Comparison of ENCODE assay signal across 20 cellular contexts in genomic region chr6:76174722-76175121, GRCh38.
"Had no signal": no experiment of that assay in that cellular context is flagged by ENCODE, and none has a peak within 500 bp of the region (broad histone marks: within the 10 kb centered on the region; RNA-seq: fewer than 3 reads in every experiment).

No MANE protein-coding gene starts in this region.

- H3K9me3 Mint-ChIP-seq: endodermal cell; stimulated activated naive CD8-positive, alpha-beta T cell treated with anti-CD3 and anti-CD28 coated beads, Interleukin-15, Interleukin-2, amounts not matched to agents 100 ng/mL and 50 ng/mL, for 24 hours had no signal

- H3K4me3 Mint-ChIP-seq: activated CD4-positive, alpha-beta memory T cell treated with anti-CD3 and anti-CD28 coated beads for 36 hours; activated naive CD8-positive, alpha-beta T cell treated with anti-CD3 and anti-CD28 coated beads for 36 hours; endodermal cell; memory B cell; nephron; stimulated activated naive CD8-positive, alpha-beta T cell treated with anti-CD3 and anti-CD28 coated beads, Interleukin-15, Interleukin-2, amounts not matched to agents 100 ng/mL and 50 ng/mL, for 24 hours had no signal

- H3K27me3 Mint-ChIP-seq: activated CD4-positive, alpha-beta memory T cell treated with anti-CD3 and anti-CD28 coated beads for 36 hours; activated naive CD8-positive, alpha-beta T cell treated with anti-CD3 and anti-CD28 coated beads for 36 hours; memory B cell; stimulated activated naive CD8-positive, alpha-beta T cell treated with anti-CD3 and anti-CD28 coated beads, Interleukin-15, Interleukin-2, amounts not matched to agents 100 ng/mL and 50 ng/mL, for 24 hours had no signal

- H3K36me3 Mint-ChIP-seq: activated CD4-positive, alpha-beta memory T cell treated with anti-CD3 and anti-CD28 coated beads for 36 hours; activated naive CD8-positive, alpha-beta T cell treated with anti-CD3 and anti-CD28 coated beads for 36 hours; memory B cell had no signal

- H3K4me1 Mint-ChIP-seq: activated naive CD8-positive, alpha-beta T cell treated with anti-CD3 and anti-CD28 coated beads for 36 hours; endodermal cell; memory B cell; nephron had no signal

- H3K27ac Mint-ChIP-seq: activated CD4-positive, alpha-beta memory T cell treated with anti-CD3 and anti-CD28 coated beads for 36 hours; activated naive CD8-positive, alpha-beta T cell treated with anti-CD3 and anti-CD28 coated beads for 36 hours; endodermal cell; memory B cell; nephron; stimulated activated naive CD8-positive, alpha-beta T cell treated with anti-CD3 and anti-CD28 coated beads, Interleukin-15, Interleukin-2, amounts not matched to agents 100 ng/mL and 50 ng/mL, for 24 hours had no signal

- DNase-seq: activated CD4-positive, alpha-beta memory T cell treated with anti-CD3 and anti-CD28 coated beads for 36 hours; activated CD4-positive, alpha-beta T cell treated with anti-CD3 and anti-CD28 coated beads for 4 hours; activated CD4-positive, CD25-positive, alpha-beta regulatory T cell; activated naive CD4-positive, alpha-beta T cell treated with Interleukin-2 at 50 U/mL for 16 hours; activated naive CD8-positive, alpha-beta T cell treated with anti-CD3 and anti-CD28 coated beads for 36 hours; activated T-cell treated with anti-CD3 and anti-CD28 coated beads, Interleukin-2, amount 50 U/mL, for 48 hours; amygdala; cerebellar nuclear complex; cortex of kidney; endodermal cell; heart left ventricle; islet precursor cell; left colon; right cardiac atrium; stimulated activated CD4-positive, alpha-beta T cell treated with anti-CD3 and anti-CD28 coated beads, Interleukin-4, amount 100 ng/mL, for 24 hours; T1000; tibial artery had no signal

- ATAC-seq: heart left ventricle, left colon, right cardiac atrium had no signal
